34 cellular contexts compared by ENCODE assay signal in genomic region chr3:8001307-8001706, GRCh38.
"Had no signal": no experiment of that assay in that cellular context is flagged by ENCODE, and none has a peak within 500 bp of the region (broad histone marks: within the 10 kb centered on the region; RNA-seq: fewer than 3 reads in every experiment).

No MANE protein-coding gene starts in this region.

- H3K4me1 ChIP-seq: adrenal gland, Peyer's patch had no signal

- H3K9me3 ChIP-seq: adrenal gland, MG63, Peyer's patch had no signal

- H3K36me3 Mint-ChIP-seq: activated naive CD4-positive, alpha-beta T cell treated with anti-CD3 and anti-CD28 coated beads, Interleukin-2, amount 50 U/mL, for 72 hours; IgD-negative memory B cell had no signal

- H3K27ac Mint-ChIP-seq: activated B cell treated with CpG ODN at 0.5 μM for 24 hours; activated CD8-positive, alpha-beta T cell treated with anti-CD3 and anti-CD28 coated beads for 36 hours; activated naive CD4-positive, alpha-beta T cell treated with anti-CD3 and anti-CD28 coated beads for 36 hours; activated naive CD4-positive, alpha-beta T cell treated with anti-CD3 and anti-CD28 coated beads, Interleukin-2, amount 50 U/mL, for 72 hours; activated T-cell treated with anti-CD3 and anti-CD28 coated beads, Interleukin-2, amount 50 U/mL, for 72 hours; activated T-helper 2 cell treated with anti-CD3 and anti-CD28 coated beads, Interferon-gamma antibody, Interleukin-2, Interleukin-4, amounts not matched to agents 10 μg/mL and 5 μg/mL and 100 μg/mL, durations not matched to agents 14 hours and 24 hours and 36 hours; IgD-negative memory B cell had no signal

- H3K4me1 Mint-ChIP-seq: activated B cell treated with CpG ODN at 0.5 μM for 24 hours, IgD-negative memory B cell had no signal

- H3K27ac ChIP-seq: adrenal gland, brain microvascular endothelial cell, Peyer's patch, VCaP had no signal

- H3K4me3 ChIP-seq: adrenal gland, MG63, Peyer's patch had no signal

- ATAC-seq: activated CD8-positive, alpha-beta T cell treated with anti-CD3 and anti-CD28 coated beads for 36 hours; activated naive CD4-positive, alpha-beta T cell treated with anti-CD3 and anti-CD28 coated beads, Interleukin-2, amount 50 U/mL, for 72 hours; activated T-cell treated with anti-CD3 and anti-CD28 coated beads, Interleukin-2, amount 50 U/mL, for 72 hours; PC-3 had no signal

- H3K27me3 ChIP-seq: adrenal gland, brain microvascular endothelial cell, MG63, Peyer's patch had no signal

- DNase-seq: activated B cell treated with CpG ODN at 0.5 μM for 24 hours; activated CD4-positive, alpha-beta T cell treated with anti-CD3 and anti-CD28 coated beads for 4 hours; activated CD4-positive, alpha-beta T cell treated with anti-CD3 and anti-CD28 coated beads, Interleukin-2, amount 50 U/mL, for 4 hours; activated CD4-positive, CD25-positive, alpha-beta regulatory T cell treated with anti-CD3 and anti-CD28 coated beads, Interleukin-2, amount 50 U/mL, for 72 hours; activated CD8-positive, alpha-beta T cell treated with anti-CD3 and anti-CD28 coated beads for 36 hours; activated gamma-delta T cell; activated naive CD4-positive, alpha-beta T cell treated with anti-CD3 and anti-CD28 coated beads for 36 hours; activated T-cell treated with anti-CD3 and anti-CD28 coated beads, Interleukin-2, amount 50 U/mL, for 1 hour; activated T-cell treated with anti-CD3 and anti-CD28 coated beads, Interleukin-2, amount 50 U/mL, for 72 hours; adrenal gland; brain microvascular endothelial cell; Karpas-422; KBM-7; MG63; NCI-H1048; NCI-H1105 treated with DMSO at 0.1 percent for 48 hours; NCI-H1436; NCI-H1930; NCI-H2081 treated with DMSO at 0.1 percent for 48 hours; NCI-H226; NCI-H524; NCI-H82; NK-92 treated with Interleukin-12 subunit alpha and Interleukin-12 subunit beta, amount 100 ng/mL, for 24 hours; PC-3; Peyer's patch; RPMI8226; SW 1271; T-helper 1 cell; T-helper 2 cell; T-helper 9 cell had no signal

- H3K27me3 Mint-ChIP-seq: activated B cell treated with CpG ODN at 0.5 μM for 24 hours; activated CD8-positive, alpha-beta T cell treated with anti-CD3 and anti-CD28 coated beads for 36 hours; IgD-negative memory B cell had no signal

- H3K9me3 Mint-ChIP-seq: activated B cell treated with CpG ODN at 0.5 μM for 24 hours; activated CD8-positive, alpha-beta T cell treated with anti-CD3 and anti-CD28 coated beads for 36 hours; activated naive CD4-positive, alpha-beta T cell treated with anti-CD3 and anti-CD28 coated beads for 36 hours; activated T-helper 2 cell treated with anti-CD3 and anti-CD28 coated beads, Interferon-gamma antibody, Interleukin-2, Interleukin-4, amounts not matched to agents 10 μg/mL and 5 μg/mL and 100 μg/mL, durations not matched to agents 14 hours and 24 hours and 36 hours had no signal

- H3K36me3 ChIP-seq: adrenal gland, brain microvascular endothelial cell, MG63, Peyer's patch had no signal

- H3K4me3 Mint-ChIP-seq: activated B cell treated with CpG ODN at 0.5 μM for 24 hours; activated CD8-positive, alpha-beta T cell treated with anti-CD3 and anti-CD28 coated beads for 36 hours; activated naive CD4-positive, alpha-beta T cell treated with anti-CD3 and anti-CD28 coated beads for 36 hours; activated T-cell treated with anti-CD3 and anti-CD28 coated beads, Interleukin-2, amount 50 U/mL, for 72 hours; IgD-negative memory B cell had no signal
